Comparison of ENCODE assay signal across 16 cellular contexts in the genomic region with DNA sequence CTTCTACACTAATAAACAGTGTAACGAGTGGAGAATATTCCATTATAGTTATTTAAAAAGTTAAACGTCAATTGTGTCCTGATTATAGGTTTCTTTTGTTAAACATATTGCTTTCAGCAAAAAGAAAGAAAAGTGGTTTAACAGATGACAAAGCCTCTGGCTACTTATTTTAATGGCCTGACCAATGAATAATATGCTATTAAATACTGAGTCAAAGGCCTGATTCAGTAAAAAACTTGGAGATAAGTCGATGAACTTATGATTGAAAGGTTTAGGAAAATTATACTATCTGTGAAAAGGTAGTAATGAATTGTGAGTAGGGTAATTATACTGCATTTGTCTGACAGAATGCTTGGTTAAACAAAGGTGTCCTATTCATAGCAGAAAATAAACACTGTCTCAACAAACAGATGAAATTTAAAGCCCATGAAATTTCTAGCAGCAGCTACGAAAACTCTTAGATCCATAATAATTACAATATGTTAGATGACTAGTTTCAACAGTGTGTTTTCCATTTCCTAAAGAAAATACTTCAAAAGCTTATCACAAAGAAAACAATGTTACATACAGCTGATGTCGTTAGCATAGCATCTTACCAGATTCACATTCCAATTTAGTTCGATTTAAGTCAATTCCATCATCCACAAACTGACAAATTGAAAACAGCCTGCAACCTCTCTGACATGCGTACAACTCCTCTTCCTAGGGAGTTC. TPM values are rescaled to one million over a fixed set of nuclear protein-coding genes. Genes with fewer than 3 reads are reported as not detected.
DNase-seq lines count a peak whose midpoint lies in the region; ATAC-seq and TF ChIP-seq lines count a peak whose summit lies in the region.
"Had no signal": no experiment of that assay in that cellular context is flagged by ENCODE, and none has a peak within 500 bp of the region (broad histone marks: within the 10 kb centered on the region; RNA-seq: fewer than 3 reads in every experiment).

No MANE protein-coding gene starts in this region.

- DNase-seq in CD4-positive, CD25-positive, alpha-beta regulatory T cell: no peak
- DNase-seq in NCI-H1417 treated with DMSO at 0.1 percent for 48 hours (lab: John Stamatoyannopoulos, UW) (peak; percentile 47), NK-92 (lab: John Stamatoyannopoulos, UW; ENCODE audit: unreplicated experiment) (no peak), nucleus accumbens (lab: John Stamatoyannopoulos, UW) (no peak), Peyer's patch (no peak)
- DNase-seq: activated naive CD4-positive, alpha-beta T cell; GF-D8; NCI-H1048; stimulated activated CD8-positive, alpha-beta memory T cell treated with anti-CD3 and anti-CD28 coated beads, Interleukin-4, amount 100 ng/mL, for 48 hours had no signal

- peak overlapping the region in 2 of 3 donors; percentile 23 to 76 for H3K27ac Mint-ChIP-seq in CD4-positive, CD25-positive, alpha-beta regulatory T cell
- no peak overlapping the region for H3K27ac Mint-ChIP-seq in activated T-helper 17 cell treated with anti-CD3 and anti-CD28 coated beads, Interleukin-2, amount 50 U/mL, for 72 hours

- H3K27ac ChIP-seq in CD4-positive, CD25-positive, alpha-beta regulatory T cell (ENCODE audit: insufficient read depth, low read length, poor library complexity, severe bottlenecking): no peak overlapping the region
- peak overlapping the region; percentile 27 for H3K27ac ChIP-seq in layer of hippocampus (ENCODE audit: low read depth, low read length)
- no peak overlapping the region for H3K27ac ChIP-seq in Peyer's patch
- H3K27ac ChIP-seq: C4-2B had no signal

- peak overlapping the region; percentile 38 for H3K4me3 ChIP-seq in CD4-positive, CD25-positive, alpha-beta regulatory T cell (ENCODE audit: low read depth, low read length)
- H3K4me3 ChIP-seq in Peyer's patch: no peak overlapping the region
- H3K4me3 ChIP-seq: gastroesophageal sphincter had no signal

- no peak for ATAC-seq in CD4-positive, CD25-positive, alpha-beta regulatory T cell (ENCODE audit: low read depth in 2 of 2)
- ATAC-seq in activated T-helper 17 cell treated with anti-CD3 and anti-CD28 coated beads, Interleukin-2, amount 50 U/mL, for 72 hours (replicated peaks): no peak
- ATAC-seq in GM18873 (IDR thresholded peaks at IDR 0.05; ENCODE audit: low FRiP score, unreplicated experiment): no peak
- ATAC-seq: gastroesophageal sphincter had no signal

- peaks cover 22% of the 10 kb centered on the region for H3K36me3 Mint-ChIP-seq in CD4-positive, CD25-positive, alpha-beta regulatory T cell
- peaks cover 64% of the 10 kb centered on the region for H3K36me3 Mint-ChIP-seq in activated T-helper 17 cell treated with anti-CD3 and anti-CD28 coated beads, Interleukin-2, amount 50 U/mL, for 72 hours (ENCODE audit: low read depth)

- H3K36me3 ChIP-seq in CD4-positive, CD25-positive, alpha-beta regulatory T cell (ENCODE audit: control insufficient read depth, insufficient read depth, low read length): peaks cover 55% of the 10 kb centered on the region
- H3K36me3 ChIP-seq in Peyer's patch: peaks cover 0 to 21% (median 0%) of the 10 kb centered on the region in 3 donors

- H3K27me3 ChIP-seq in CD4-positive, CD25-positive, alpha-beta regulatory T cell (ENCODE audit: control insufficient read depth, insufficient read depth, low read length): no peaks in the 10 kb centered on the region
- no peaks in the 10 kb centered on the region for H3K27me3 ChIP-seq in layer of hippocampus (ENCODE audit: control insufficient read depth, insufficient read depth, low read length)
- H3K27me3 ChIP-seq in Peyer's patch: no peaks in the 10 kb centered on the region
- H3K27me3 ChIP-seq: gastroesophageal sphincter had no signal

- H3K4me3 Mint-ChIP-seq in CD4-positive, CD25-positive, alpha-beta regulatory T cell: peak overlapping the region in 2 of 4 donors; percentile 46 to 67
- H3K4me3 Mint-ChIP-seq in activated T-helper 17 cell treated with anti-CD3 and anti-CD28 coated beads, Interleukin-2, amount 50 U/mL, for 72 hours: peak overlapping the region; percentile 14

- no peaks in the 10 kb centered on the region for H3K27me3 Mint-ChIP-seq in CD4-positive, CD25-positive, alpha-beta regulatory T cell
- no peaks in the 10 kb centered on the region for H3K27me3 Mint-ChIP-seq in activated T-helper 17 cell treated with anti-CD3 and anti-CD28 coated beads, Interleukin-2, amount 50 U/mL, for 72 hours

- H3K4me1 Mint-ChIP-seq in CD4-positive, CD25-positive, alpha-beta regulatory T cell: peaks cover 29 to 56% (median 43%) of the 10 kb centered on the region in 4 donors
- H3K4me1 Mint-ChIP-seq in activated T-helper 17 cell treated with anti-CD3 and anti-CD28 coated beads, Interleukin-2, amount 50 U/mL, for 72 hours: peaks cover 6% of the 10 kb centered on the region

- no peak for TF ChIP-seq CTCF in Peyer's patch (IDR thresholded peaks at IDR 0.05)

- no peaks in the 10 kb centered on the region for H3K9me3 ChIP-seq in CD4-positive, CD25-positive, alpha-beta regulatory T cell (ENCODE audit: control insufficient read depth in 2 of 2, low read length in 2 of 2)
- no peaks in the 10 kb centered on the region for H3K9me3 ChIP-seq in Peyer's patch
- H3K9me3 ChIP-seq: gastroesophageal sphincter had no signal

- no peaks in the 10 kb centered on the region for H3K9me3 Mint-ChIP-seq in CD4-positive, CD25-positive, alpha-beta regulatory T cell
- H3K9me3 Mint-ChIP-seq in activated T-helper 17 cell treated with anti-CD3 and anti-CD28 coated beads, Interleukin-2, amount 50 U/mL, for 72 hours: no peaks in the 10 kb centered on the region

- no peak for TF ChIP-seq POLR2A in Peyer's patch (IDR thresholded peaks at IDR 0.05)

- peaks cover 47% of the 10 kb centered on the region for H3K4me1 ChIP-seq in CD4-positive, CD25-positive, alpha-beta regulatory T cell (ENCODE audit: control insufficient read depth, insufficient read depth, low read length, poor library complexity, severe bottlenecking)
- peaks cover 0 to 44% (median 13%) of the 10 kb centered on the region in 4 donors for H3K4me1 ChIP-seq in Peyer's patch

RNA-seq across cellular contexts. Expression of gene TMEM59, which starts 6.2 kb away (rescaled TPM):
- total RNA-seq in CD4-positive, CD25-positive, alpha-beta regulatory T cell: 180 TPM
- 100 to 1,000 TPM; 605 to 863 (median 688) TPM for polyA plus RNA-seq in CD4-positive, CD25-positive, alpha-beta regulatory T cell
- total RNA-seq in activated T-helper 17 cell treated with anti-CD3 and anti-CD28 coated beads, Interleukin-2, amount 50 U/mL, for 72 hours: 100 to 1,000 TPM; 173 to 188 TPM
- 100 to 1,000 TPM in 3 of 4 donors, 10 to 100 TPM in 1; 70.1 to 537 (median 210) TPM for total RNA-seq in Peyer's patch

RNA-seq across cellular contexts. Expression of gene TCEANC2, which starts 6.6 kb away (rescaled TPM):
- 8.4 TPM for total RNA-seq in CD4-positive, CD25-positive, alpha-beta regulatory T cell
- polyA plus RNA-seq in CD4-positive, CD25-positive, alpha-beta regulatory T cell: 1 to 10 TPM; 3.6 to 6.9 (median 6.2) TPM
- total RNA-seq in activated T-helper 17 cell treated with anti-CD3 and anti-CD28 coated beads, Interleukin-2, amount 50 U/mL, for 72 hours: 10 to 100 TPM; 14.7 to 15.2 TPM
- 1 to 10 TPM; 3.0 to 6.6 (median 5.3) TPM for total RNA-seq in Peyer's patch

RNA-seq across cellular contexts. Expression of gene LDLRAD1, which starts 28.8 kb away (rescaled TPM):
- total RNA-seq in CD4-positive, CD25-positive, alpha-beta regulatory T cell: not detected
- not detected for polyA plus RNA-seq in CD4-positive, CD25-positive, alpha-beta regulatory T cell
- not detected for total RNA-seq in activated T-helper 17 cell treated with anti-CD3 and anti-CD28 coated beads, Interleukin-2, amount 50 U/mL, for 72 hours
- total RNA-seq in Peyer's patch: not detected
- total RNA-seq: dermis microvascular lymphatic vessel endothelial cell, gastroesophageal sphincter, kidney epithelial cell had no signal
